In the genomic region with DNA sequence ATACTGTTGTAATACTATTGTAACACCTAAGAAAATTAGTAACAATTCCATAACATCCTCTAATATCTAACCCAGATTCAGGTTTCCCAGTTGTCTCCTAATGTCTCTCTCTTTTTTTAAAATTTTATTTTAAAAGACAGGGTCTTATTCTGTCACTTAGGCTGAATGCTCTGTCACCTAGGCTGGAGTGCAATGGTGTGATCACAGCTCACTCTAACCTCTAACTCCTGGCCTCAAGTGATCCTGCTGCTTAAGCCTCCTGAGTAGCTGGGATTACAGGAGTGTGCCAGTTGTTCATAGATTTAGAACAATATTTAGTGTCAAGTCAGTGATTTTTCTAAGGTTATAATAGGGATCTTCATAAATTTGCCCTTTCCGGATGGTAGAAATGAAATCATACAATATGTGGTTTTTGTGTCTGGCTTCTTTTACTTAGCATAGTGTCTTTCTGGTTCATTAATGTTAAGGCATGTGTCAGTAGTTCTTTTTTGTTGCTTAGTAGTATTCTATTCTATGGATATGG, we compare ENCODE assay signal across 21 cellular contexts.
"Had no signal": no experiment of that assay in that cellular context is flagged by ENCODE, and none has a peak within 500 bp of the region (broad histone marks: within the 10 kb centered on the region; RNA-seq: fewer than 3 reads in every experiment).

No MANE protein-coding gene starts in this region.

- DNase-seq: effector CD4-positive, alpha-beta T cell; heart left ventricle; hippocampal formation; left colon; left ventricle myocardium superior; mesenchymal stem cell; midbrain; nephron progenitor cell; psoas muscle; retina; sigmoid colon; stimulated activated CD4-positive, alpha-beta T cell treated with anti-CD3 and anti-CD28 coated beads, Interleukin-12 subunit alpha, Interleukin-12 subunit beta, amount 100 ng/mL, for 4 hours; stimulated activated naive CD4-positive, alpha-beta T cell treated with Interleukin-2 at 50 U/mL for 16 hours had no signal

- H3K4me3 Mint-ChIP-seq: nephron progenitor cell, type B pancreatic cell had no signal

- H3K27me3 ChIP-seq: heart left ventricle, neutrophil, sigmoid colon had no signal

- H3K9me3 Mint-ChIP-seq: type B pancreatic cell had no signal

- FAIRE-seq: frontal cortex, urothelium cell line had no signal

- H3K4me3 ChIP-seq: coronary artery, heart left ventricle, lung, psoas muscle, sigmoid colon, skin epidermis had no signal

- ATAC-seq: esophagus mucosa, heart left ventricle, left colon, left ventricle myocardium superior, psoas muscle had no signal

- H3K36me3 ChIP-seq: neutrophil, sigmoid colon had no signal

- H3K27ac Mint-ChIP-seq: nephron progenitor cell, type B pancreatic cell had no signal

- H3K27ac ChIP-seq: coronary artery, heart left ventricle, neutrophil, psoas muscle, sigmoid colon, skin epidermis had no signal

- H3K9me3 ChIP-seq: heart left ventricle, neutrophil, psoas muscle, sigmoid colon had no signal
